Comparison of ENCODE assay signal across 1 cellular context in genomic region chr2:85741211-85741610, GRCh38.
TF ChIP-seq lines count a peak whose summit lies in the region.

No MANE protein-coding gene starts in this region.

TF ChIP-seq in IMR-90, 13 proteins besides CTCF, POLR2A, EP300 and RAD21:
- TF ChIP-seq CEBPB (IDR thresholded peaks at IDR 0.05; ENCODE audit: low read depth, low read length) (no peak), RCOR1 (IDR thresholded peaks at IDR 0.05; ENCODE audit: insufficient replicate concordance, low read length) (no peak), MAFK (IDR thresholded peaks at IDR 0.05; ENCODE audit: low read depth, low read length) (no peak), BHLHE40 (IDR thresholded peaks at IDR 0.05; ENCODE audit: low read depth, low read length) (no peak), MXI1 (IDR thresholded peaks at IDR 0.05; ENCODE audit: borderline replicate concordance, low read depth, low read length) (no peak), SMC3 (IDR thresholded peaks at IDR 0.05; ENCODE audit: low read depth, low read length) (no peak), ELK1 (IDR thresholded peaks at IDR 0.05; ENCODE audit: borderline replicate concordance, low read depth, low read length) (no peak), FOS (IDR thresholded peaks at IDR 0.05; ENCODE audit: low read depth, low read length) (no peak), CHD1 (IDR thresholded peaks at IDR 0.05; ENCODE audit: low read depth, low read length) (no peak), NFE2L2 (IDR thresholded peaks at IDR 0.05; ENCODE audit: low read depth, low read length) (no peak), RFX5 (IDR thresholded peaks at IDR 0.05; ENCODE audit: low read depth, low read length) (no peak), MAZ (IDR thresholded peaks at IDR 0.05; ENCODE audit: borderline replicate concordance, low read depth, low read length) (no peak)
- TF ChIP-seq, protein P1, sequence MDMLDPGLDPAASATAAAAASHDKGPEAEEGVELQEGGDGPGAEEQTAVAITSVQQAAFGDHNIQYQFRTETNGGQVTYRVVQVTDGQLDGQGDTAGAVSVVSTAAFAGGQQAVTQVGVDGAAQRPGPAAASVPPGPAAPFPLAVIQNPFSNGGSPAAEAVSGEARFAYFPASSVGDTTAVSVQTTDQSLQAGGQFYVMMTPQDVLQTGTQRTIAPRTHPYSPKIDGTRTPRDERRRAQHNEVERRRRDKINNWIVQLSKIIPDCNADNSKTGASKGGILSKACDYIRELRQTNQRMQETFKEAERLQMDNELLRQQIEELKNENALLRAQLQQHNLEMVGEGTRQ (IDR thresholded peaks at IDR 0.05; ENCODE audit: low read depth, low read length), result no peak
